Comparison of ENCODE assay signal across 1 cellular context in the genomic region with DNA sequence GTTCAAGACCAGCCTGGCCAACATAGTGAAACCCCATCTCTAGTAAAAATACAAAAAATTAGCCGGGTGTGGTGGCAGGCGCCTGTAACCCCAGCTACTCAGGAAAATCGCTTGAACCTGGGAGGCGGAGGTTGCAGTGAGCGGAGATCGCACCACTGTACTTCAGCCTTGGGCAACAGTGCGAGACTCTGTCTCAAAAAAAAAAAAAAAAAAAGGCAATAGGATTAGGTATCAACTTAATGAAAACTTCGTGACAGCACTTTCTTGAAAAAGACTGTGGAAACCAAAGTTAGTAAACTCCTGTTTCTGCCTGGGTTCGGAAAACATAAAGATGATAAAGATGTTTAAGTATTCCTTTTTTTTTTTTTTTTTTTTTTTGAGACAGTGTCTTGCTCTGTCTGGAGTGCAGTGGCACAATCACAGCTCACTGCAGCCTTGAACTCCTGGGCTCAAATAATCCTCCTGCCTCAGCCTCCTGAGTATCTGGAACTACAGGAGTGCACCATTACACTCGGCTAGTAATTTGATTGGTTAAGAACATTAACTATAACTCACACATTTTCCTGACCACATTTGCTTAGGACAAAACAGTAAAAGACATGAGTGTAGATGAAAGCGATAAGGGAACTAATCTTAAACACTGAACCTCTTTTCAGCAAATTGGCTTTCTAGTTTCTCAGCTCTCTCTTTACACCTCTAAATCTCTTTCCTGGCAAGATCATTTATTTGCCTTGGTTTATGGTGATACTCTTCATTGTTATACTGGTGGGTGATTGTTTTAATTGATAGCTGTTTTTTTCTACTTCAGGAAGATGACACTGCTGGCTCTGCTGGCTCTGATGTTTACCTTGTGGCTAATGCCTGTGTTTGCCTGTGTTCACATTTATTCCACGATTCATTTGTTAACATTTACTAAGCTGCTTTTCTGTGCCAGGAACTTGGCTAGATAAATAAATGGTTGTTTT.
TF ChIP-seq lines count a peak whose summit lies in the region.

No MANE protein-coding gene starts in this region.

TF ChIP-seq in SK-N-SH treated with all-trans-retinoic acid at 6 μM for 48 hours, 23 proteins besides CTCF, POLR2A, EP300 and RAD21 (continued from another document):
- TF ChIP-seq, protein P1, sequence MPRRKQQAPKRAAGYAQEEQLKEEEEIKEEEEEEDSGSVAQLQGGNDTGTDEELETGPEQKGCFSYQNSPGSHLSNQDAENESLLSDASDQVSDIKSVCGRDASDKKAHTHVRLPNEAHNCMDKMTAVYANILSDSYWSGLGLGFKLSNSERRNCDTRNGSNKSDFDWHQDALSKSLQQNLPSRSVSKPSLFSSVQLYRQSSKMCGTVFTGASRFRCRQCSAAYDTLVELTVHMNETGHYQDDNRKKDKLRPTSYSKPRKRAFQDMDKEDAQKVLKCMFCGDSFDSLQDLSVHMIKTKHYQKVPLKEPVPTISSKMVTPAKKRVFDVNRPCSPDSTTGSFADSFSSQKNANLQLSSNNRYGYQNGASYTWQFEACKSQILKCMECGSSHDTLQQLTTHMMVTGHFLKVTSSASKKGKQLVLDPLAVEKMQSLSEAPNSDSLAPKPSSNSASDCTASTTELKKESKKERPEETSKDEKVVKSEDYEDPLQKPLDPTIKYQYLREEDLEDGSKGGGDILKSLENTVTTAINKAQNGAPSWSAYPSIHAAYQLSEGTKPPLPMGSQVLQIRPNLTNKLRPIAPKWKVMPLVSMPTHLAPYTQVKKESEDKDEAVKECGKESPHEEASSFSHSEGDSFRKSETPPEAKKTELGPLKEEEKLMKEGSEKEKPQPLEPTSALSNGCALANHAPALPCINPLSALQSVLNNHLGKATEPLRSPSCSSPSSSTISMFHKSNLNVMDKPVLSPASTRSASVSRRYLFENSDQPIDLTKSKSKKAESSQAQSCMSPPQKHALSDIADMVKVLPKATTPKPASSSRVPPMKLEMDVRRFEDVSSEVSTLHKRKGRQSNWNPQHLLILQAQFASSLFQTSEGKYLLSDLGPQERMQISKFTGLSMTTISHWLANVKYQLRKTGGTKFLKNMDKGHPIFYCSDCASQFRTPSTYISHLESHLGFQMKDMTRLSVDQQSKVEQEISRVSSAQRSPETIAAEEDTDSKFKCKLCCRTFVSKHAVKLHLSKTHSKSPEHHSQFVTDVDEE (CRISPR knock-in tag; IDR thresholded peaks at IDR 0.05), result no peak
- TF ChIP-seq ZFP3 (CRISPR knock-in tag; IDR thresholded peaks at IDR 0.05), result no peak
